Comparison of ENCODE assay signal across 2 cellular contexts in the genomic region with DNA sequence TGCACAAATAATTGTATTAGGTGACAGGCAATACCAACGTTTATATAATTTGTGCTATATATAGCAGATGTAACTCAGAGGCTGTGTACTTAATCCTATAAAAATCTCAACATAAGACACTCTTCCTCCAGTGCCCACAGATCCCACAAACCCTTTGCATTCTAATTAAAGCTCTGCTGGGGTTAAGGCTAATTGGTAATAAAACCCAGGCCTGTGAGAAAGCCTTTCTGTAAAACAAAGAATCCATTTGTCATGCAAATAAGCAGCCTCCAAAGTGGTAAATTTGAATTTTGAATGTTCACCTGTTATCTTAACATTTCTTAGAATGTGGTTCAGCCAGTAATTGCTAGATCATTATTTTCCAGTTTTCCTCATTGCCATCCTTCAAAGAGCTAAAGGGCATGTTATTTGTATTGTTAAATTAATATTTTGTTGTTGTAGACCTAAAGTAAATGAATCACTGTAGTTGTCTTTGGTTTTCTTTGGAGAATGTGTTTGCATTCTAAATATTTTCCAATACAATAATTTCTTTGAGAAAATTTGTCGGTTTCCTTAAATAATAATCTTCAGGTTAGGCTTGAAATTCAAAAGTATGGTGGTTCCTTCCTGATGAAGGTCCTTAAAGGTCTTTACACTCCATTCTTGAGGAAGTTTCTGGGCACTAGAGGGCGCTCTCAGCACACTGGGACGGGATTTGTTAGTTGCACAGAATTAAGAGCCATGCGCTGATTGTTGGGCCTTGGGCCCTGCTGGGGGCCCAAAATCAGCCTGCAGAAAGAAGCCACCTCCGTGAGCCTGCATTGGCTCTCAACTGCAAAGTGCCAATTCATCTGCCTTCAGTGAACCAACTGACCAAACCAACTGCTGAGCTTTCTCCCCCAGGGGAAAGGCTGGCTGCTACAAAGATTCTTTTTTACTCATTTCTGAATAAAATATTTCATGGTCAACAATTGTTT.
TF ChIP-seq lines count a peak whose summit lies in the region.

No MANE protein-coding gene starts in this region.

TF ChIP-seq in GM23338, 12 proteins besides CTCF, POLR2A, EP300 and RAD21:
- peak; percentile 36; the same call in 1 of the 2 replicates for TF ChIP-seq ZNF331 (CRISPR knock-in tag; IDR thresholded peaks at IDR 0.05; ENCODE audit: low read depth)
- peak; percentile 65; the same call in 1 of the 2 replicates for TF ChIP-seq NANOG (IDR thresholded peaks at IDR 0.05; ENCODE audit: borderline replicate concordance)
- TF ChIP-seq, protein P1, sequence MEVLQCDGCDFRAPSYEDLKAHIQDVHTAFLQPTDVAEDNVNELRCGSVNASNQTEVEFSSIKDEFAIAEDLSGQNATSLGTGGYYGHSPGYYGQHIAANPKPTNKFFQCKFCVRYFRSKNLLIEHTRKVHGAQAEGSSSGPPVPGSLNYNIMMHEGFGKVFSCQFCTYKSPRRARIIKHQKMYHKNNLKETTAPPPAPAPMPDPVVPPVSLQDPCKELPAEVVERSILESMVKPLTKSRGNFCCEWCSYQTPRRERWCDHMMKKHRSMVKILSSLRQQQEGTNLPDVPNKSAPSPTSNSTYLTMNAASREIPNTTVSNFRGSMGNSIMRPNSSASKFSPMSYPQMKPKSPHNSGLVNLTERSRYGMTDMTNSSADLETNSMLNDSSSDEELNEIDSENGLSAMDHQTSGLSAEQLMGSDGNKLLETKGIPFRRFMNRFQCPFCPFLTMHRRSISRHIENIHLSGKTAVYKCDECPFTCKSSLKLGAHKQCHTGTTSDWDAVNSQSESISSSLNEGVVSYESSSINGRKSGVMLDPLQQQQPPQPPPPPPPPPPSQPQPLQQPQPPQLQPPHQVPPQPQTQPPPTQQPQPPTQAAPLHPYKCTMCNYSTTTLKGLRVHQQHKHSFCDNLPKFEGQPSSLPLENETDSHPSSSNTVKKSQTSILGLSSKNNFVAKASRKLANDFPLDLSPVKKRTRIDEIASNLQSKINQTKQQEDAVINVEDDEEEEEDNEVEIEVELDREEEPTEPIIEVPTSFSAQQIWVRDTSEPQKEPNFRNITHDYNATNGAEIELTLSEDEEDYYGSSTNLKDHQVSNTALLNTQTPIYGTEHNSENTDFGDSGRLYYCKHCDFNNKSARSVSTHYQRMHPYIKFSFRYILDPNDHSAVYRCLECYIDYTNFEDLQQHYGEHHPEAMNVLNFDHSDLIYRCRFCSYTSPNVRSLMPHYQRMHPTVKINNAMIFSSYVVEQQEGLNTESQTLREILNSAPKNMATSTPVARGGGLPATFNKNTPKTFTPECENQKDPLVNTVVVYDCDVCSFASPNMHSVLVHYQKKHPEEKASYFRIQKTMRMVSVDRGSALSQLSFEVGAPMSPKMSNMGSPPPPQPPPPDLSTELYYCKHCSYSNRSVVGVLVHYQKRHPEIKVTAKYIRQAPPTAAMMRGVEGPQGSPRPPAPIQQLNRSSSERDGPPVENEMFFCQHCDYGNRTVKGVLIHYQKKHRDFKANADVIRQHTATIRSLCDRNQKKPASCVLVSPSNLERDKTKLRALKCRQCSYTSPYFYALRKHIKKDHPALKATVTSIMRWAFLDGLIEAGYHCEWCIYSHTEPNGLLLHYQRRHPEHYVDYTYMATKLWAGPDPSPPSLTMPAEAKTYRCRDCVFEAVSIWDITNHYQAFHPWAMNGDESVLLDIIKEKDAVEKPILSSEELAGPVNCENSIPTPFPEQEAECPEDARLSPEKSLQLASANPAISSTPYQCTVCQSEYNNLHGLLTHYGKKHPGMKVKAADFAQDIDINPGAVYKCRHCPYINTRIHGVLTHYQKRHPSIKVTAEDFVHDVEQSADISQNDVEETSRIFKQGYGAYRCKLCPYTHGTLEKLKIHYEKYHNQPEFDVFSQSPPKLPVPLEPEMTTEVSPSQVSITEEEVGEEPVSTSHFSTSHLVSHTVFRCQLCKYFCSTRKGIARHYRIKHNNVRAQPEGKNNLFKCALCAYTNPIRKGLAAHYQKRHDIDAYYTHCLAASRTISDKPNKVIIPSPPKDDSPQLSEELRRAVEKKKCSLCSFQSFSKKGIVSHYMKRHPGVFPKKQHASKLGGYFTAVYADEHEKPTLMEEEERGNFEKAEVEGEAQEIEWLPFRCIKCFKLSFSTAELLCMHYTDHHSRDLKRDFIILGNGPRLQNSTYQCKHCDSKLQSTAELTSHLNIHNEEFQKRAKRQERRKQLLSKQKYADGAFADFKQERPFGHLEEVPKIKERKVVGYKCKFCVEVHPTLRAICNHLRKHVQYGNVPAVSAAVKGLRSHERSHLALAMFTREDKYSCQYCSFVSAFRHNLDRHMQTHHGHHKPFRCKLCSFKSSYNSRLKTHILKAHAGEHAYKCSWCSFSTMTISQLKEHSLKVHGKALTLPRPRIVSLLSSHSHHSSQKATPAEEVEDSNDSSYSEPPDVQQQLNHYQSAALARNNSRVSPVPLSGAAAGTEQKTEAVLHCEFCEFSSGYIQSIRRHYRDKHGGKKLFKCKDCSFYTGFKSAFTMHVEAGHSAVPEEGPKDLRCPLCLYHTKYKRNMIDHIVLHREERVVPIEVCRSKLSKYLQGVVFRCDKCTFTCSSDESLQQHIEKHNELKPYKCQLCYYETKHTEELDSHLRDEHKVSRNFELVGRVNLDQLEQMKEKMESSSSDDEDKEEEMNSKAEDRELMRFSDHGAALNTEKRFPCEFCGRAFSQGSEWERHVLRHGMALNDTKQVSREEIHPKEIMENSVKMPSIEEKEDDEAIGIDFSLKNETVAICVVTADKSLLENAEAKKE (CRISPR knock-in tag; IDR thresholded peaks at IDR 0.05), result no peak
TF ChIP-seq in GM23338: peak in this region for 2.

TF ChIP-seq in SK-N-SH, 30 proteins besides CTCF, POLR2A, EP300 and RAD21:
- TF ChIP-seq FOXJ3 (CRISPR knock-in tag; IDR thresholded peaks at IDR 0.05) (no peak), RFX5 (IDR thresholded peaks at IDR 0.05; ENCODE audit: low read length) (no peak), POLR2AphosphoS5 (IDR thresholded peaks at IDR 0.05; ENCODE audit: low read depth, low read length) (no peak), NRF1 (IDR thresholded peaks at IDR 0.05; ENCODE audit: low read depth, low read length) (no peak), MXI1 (IDR thresholded peaks at IDR 0.05; ENCODE audit: low read depth, low read length) (0 out of 2 replicates have a peak, but pooled peaks have one; percentile 36), EZH2phosphoT487 (IDR thresholded peaks at IDR 0.05; ENCODE audit: borderline replicate concordance, low read depth) (no peak), TEAD4 (IDR thresholded peaks at IDR 0.05; ENCODE audit: borderline replicate concordance, insufficient read depth) (no peak), FOXM1 (IDR thresholded peaks at IDR 0.05; ENCODE audit: low read depth) (no peak), NFIC (IDR thresholded peaks at IDR 0.05; ENCODE audit: borderline replicate concordance) (no peak), ELF1 (IDR thresholded peaks at IDR 0.05) (no peak), GATA2 (CRISPR knock-in tag; IDR thresholded peaks at IDR 0.05) (no peak), SMC3 (IDR thresholded peaks at IDR 0.05; ENCODE audit: low read depth, low read length) (peak; percentile 89), GABPA (IDR thresholded peaks at IDR 0.05; ENCODE audit: low read depth) (no peak), JUND (IDR thresholded peaks at IDR 0.05) (no peak), SIN3A (IDR thresholded peaks at IDR 0.05; ENCODE audit: borderline replicate concordance, low read depth, low read length) (0 out of 2 replicates have a peak, but pooled peaks have one; percentile 32), RCOR1 (IDR thresholded peaks at IDR 0.05; ENCODE audit: low read length) (peak; percentile 56), YY1 (IDR thresholded peaks at IDR 0.05; ENCODE audit: low read depth) (no peak), TAF1 (IDR thresholded peaks at IDR 0.05; ENCODE audit: borderline replicate concordance, low read depth, low read length) (no peak), RXRA (IDR thresholded peaks at IDR 0.05; ENCODE audit: borderline replicate concordance, low read depth) (peak; percentile 7; the same call in 1 of the 2 replicates)
- TF ChIP-seq, protein P2, sequence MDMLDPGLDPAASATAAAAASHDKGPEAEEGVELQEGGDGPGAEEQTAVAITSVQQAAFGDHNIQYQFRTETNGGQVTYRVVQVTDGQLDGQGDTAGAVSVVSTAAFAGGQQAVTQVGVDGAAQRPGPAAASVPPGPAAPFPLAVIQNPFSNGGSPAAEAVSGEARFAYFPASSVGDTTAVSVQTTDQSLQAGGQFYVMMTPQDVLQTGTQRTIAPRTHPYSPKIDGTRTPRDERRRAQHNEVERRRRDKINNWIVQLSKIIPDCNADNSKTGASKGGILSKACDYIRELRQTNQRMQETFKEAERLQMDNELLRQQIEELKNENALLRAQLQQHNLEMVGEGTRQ (IDR thresholded peaks at IDR 0.05; ENCODE audit: borderline replicate concordance, low read depth, low read length), result no peak
- TF ChIP-seq, protein P3, sequence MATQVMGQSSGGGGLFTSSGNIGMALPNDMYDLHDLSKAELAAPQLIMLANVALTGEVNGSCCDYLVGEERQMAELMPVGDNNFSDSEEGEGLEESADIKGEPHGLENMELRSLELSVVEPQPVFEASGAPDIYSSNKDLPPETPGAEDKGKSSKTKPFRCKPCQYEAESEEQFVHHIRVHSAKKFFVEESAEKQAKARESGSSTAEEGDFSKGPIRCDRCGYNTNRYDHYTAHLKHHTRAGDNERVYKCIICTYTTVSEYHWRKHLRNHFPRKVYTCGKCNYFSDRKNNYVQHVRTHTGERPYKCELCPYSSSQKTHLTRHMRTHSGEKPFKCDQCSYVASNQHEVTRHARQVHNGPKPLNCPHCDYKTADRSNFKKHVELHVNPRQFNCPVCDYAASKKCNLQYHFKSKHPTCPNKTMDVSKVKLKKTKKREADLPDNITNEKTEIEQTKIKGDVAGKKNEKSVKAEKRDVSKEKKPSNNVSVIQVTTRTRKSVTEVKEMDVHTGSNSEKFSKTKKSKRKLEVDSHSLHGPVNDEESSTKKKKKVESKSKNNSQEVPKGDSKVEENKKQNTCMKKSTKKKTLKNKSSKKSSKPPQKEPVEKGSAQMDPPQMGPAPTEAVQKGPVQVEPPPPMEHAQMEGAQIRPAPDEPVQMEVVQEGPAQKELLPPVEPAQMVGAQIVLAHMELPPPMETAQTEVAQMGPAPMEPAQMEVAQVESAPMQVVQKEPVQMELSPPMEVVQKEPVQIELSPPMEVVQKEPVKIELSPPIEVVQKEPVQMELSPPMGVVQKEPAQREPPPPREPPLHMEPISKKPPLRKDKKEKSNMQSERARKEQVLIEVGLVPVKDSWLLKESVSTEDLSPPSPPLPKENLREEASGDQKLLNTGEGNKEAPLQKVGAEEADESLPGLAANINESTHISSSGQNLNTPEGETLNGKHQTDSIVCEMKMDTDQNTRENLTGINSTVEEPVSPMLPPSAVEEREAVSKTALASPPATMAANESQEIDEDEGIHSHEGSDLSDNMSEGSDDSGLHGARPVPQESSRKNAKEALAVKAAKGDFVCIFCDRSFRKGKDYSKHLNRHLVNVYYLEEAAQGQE (IDR thresholded peaks at IDR 0.05; ENCODE audit: low read depth, low read length), result no peak
- TF ChIP-seq, protein P4, sequence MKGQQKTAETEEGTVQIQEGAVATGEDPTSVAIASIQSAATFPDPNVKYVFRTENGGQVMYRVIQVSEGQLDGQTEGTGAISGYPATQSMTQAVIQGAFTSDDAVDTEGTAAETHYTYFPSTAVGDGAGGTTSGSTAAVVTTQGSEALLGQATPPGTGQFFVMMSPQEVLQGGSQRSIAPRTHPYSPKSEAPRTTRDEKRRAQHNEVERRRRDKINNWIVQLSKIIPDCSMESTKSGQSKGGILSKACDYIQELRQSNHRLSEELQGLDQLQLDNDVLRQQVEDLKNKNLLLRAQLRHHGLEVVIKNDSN (IDR thresholded peaks at IDR 0.05; ENCODE audit: borderline replicate concordance, low read depth), result no peak
- TF ChIP-seq, protein P5, sequence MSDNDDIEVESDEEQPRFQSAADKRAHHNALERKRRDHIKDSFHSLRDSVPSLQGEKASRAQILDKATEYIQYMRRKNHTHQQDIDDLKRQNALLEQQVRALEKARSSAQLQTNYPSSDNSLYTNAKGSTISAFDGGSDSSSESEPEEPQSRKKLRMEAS (IDR thresholded peaks at IDR 0.05; ENCODE audit: low read depth), result 0 out of 2 replicates have a peak, but pooled peaks have one; percentile 41
TF ChIP-seq in SK-N-SH: peak in this region for 6.
